8 cellular contexts compared by ENCODE assay signal in genomic region chr4:56979674-56980073, GRCh38.
DNase-seq lines count a peak whose midpoint lies in the region; ATAC-seq and TF ChIP-seq lines count a peak whose summit lies in the region.

No MANE protein-coding gene starts in this region.

- peak overlapping the region; percentile 55 for H3K4me3 ChIP-seq in epithelial cell of esophagus (ENCODE audit: low read length)
- peak overlapping the region; percentile 93 for H3K4me3 ChIP-seq in neuron (ENCODE audit: low read length)

- H3K27me3 ChIP-seq in neuron (ENCODE audit: insufficient read depth, low read length), result no peaks in the 10 kb centered on the region

- peaks cover 14% of the 10 kb centered on the region for H3K4me1 ChIP-seq in neuron (ENCODE audit: insufficient read depth, low read length)

- H3K9me3 ChIP-seq in neuron (ENCODE audit: low read length), result no peaks in the 10 kb centered on the region

- H3K36me3 ChIP-seq in neuron (ENCODE audit: insufficient read depth, low read length), result peaks cover 4% of the 10 kb centered on the region

- ATAC-seq in HG03378 (IDR thresholded peaks at IDR 0.05; ENCODE audit: unreplicated experiment), result no peak
- no peak for ATAC-seq in GM21515 (IDR thresholded peaks at IDR 0.05; ENCODE audit: unreplicated experiment)

- no peak for TF ChIP-seq CTCF in 22Rv1 (IDR thresholded peaks at IDR 0.05)
- no peak for TF ChIP-seq CTCF in epithelial cell of esophagus (IDR thresholded peaks at IDR 0.05; ENCODE audit: insufficient read depth, low read depth, low read length, missing control alignments)

- DNase-seq in HUDEP-2 (lab: John Stamatoyannopoulos, UW; ENCODE audit: unreplicated experiment in 76 of 76), result peak in 44 of 76 experiments; percentile 1 to 50 (median 16)
- DNase-seq in activated CD4-positive, alpha-beta T cell treated with anti-CD3 and anti-CD28 coated beads, Interleukin-2, amount 50 U/mL, for 4 hours, result peak; percentile 20 to 23
- DNase-seq in epithelial cell of esophagus (ENCODE audit: low read depth), result peak; percentile 53
- no peak for DNase-seq in NCI-H2196 treated with DMSO at 0.1 percent for 48 hours (lab: John Stamatoyannopoulos, UW; ENCODE audit: unreplicated experiment)

- peak overlapping the region; percentile 96 for H3K27ac ChIP-seq in 22Rv1

- H2AFZ ChIP-seq in neuron (ENCODE audit: low read depth, low read length), result no peak overlapping the region
